Comparison of ENCODE assay signal across 1 cellular context in the genomic region with DNA sequence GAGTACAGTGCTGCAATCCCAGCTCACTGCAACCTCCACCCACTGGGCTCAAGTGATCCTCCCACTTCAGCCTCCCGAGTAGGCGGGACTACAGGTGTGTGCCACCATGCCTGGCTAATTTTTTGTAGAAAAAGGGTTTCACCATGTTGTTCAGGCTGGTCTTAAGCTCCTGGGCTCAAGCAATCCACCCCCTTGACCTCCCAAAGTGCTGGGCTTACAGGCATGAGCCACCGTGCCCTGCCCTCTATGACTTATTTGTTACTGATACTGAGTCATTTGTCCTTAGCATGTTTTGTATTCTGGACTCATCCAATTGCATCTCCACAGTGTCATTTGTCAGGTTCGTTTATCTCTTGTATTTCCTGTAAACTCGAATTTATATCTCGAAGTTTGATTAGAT.
TF ChIP-seq lines count a peak whose summit lies in the region.

No MANE protein-coding gene starts in this region.

TF ChIP-seq in GM12891, 5 proteins besides CTCF, POLR2A, EP300 and RAD21:
- TF ChIP-seq PAX5 (IDR thresholded peaks at IDR 0.05; ENCODE audit: insufficient read depth, low read length, severe bottlenecking): no peak
